ENCODE assay signal across 8 cellular contexts in genomic region chr1:147599362-147600118, GRCh38. TPM values are rescaled to one million over a fixed set of nuclear protein-coding genes. Genes with fewer than 3 reads are reported as not detected.
DNase-seq lines count a peak whose midpoint lies in the region; ATAC-seq and TF ChIP-seq lines count a peak whose summit lies in the region.

No MANE protein-coding gene starts in this region.

- peak overlapping the region; percentile 77; the same call in 1 of the 2 replicates for H2AK5ac ChIP-seq in IMR-90 (ENCODE audit: low read depth, low read length)

- peaks cover 13% of the 10 kb centered on the region for H3K4me1 ChIP-seq in Caco-2
- peaks cover 4% of the 10 kb centered on the region for H3K4me1 ChIP-seq in IMR-90 (ENCODE audit: control insufficient read depth, insufficient read depth, low read length)

- H3K27me3 ChIP-seq in Caco-2 (replicated peaks; ENCODE audit: control insufficient read depth, insufficient read depth, low read length) (no peaks in the 10 kb centered on the region), IMR-90 (ENCODE audit: control insufficient read depth, insufficient read depth, low read length) (no peaks in the 10 kb centered on the region)

- peak overlapping the region; percentile 87 for H3K14ac ChIP-seq in IMR-90 (replicated peaks; ENCODE audit: low read depth, low read length)

- H3K36me3 ChIP-seq in Caco-2 (ENCODE audit: control insufficient read depth, insufficient read depth, low read length) (no peaks in the 10 kb centered on the region), IMR-90 (ENCODE audit: control insufficient read depth, insufficient read depth, low read length) (no peaks in the 10 kb centered on the region)

- TF ChIP-seq CTCF in Caco-2 (IDR thresholded peaks at IDR 0.05; ENCODE audit: insufficient read depth in 1 of 2, low read depth in 1 of 2, low read length in 1 of 2, severe bottlenecking in 1 of 2, unreplicated experiment in 1 of 2) (no peak), IMR-90 (conservative IDR thresholded peaks at IDR 0.05; ENCODE audit: low read depth, low read length) (no peak)

- H3K9me3 ChIP-seq in Caco-2 (no peaks in the 10 kb centered on the region), IMR-90 (ENCODE audit: control insufficient read depth, insufficient read depth, low read length) (no peaks in the 10 kb centered on the region)

- peak overlapping the region; percentile 89 for H3K4ac ChIP-seq in IMR-90 (ENCODE audit: low read depth, low read length)

- H3K4me2 ChIP-seq in IMR-90 (ENCODE audit: low read depth, low read length), result peak overlapping the region; percentile 93

- no peak for TF ChIP-seq RAD21 in IMR-90 (IDR thresholded peaks at IDR 0.05; ENCODE audit: low read length)

- peak; percentile 44; the same call in 1 of the 2 replicates for TF ChIP-seq POLR2A in IMR-90 (IDR thresholded peaks at IDR 0.05; ENCODE audit: low read depth, low read length)

- H3K4me3 Mint-ChIP-seq in Caco-2 (ENCODE audit: unreplicated experiment), result peak overlapping the region; percentile 78

- H2BK20ac ChIP-seq in IMR-90 (ENCODE audit: low read depth, low read length), result no peak overlapping the region

- H2BK120ac ChIP-seq in IMR-90 (ENCODE audit: low read depth, low read length), result peak overlapping the region; percentile 77

- dilution Hi-C loops in IMR-90 (cut with HindIII; ENCODE audit: low sequenced_read_pairs, unreplicated experiment), result no loop called here

- POLR2A ChIA-PET in Caco-2 (lab: Charles Lee) (interaction anchor here (0.6 to 1.5 kb wide), 14 partner anchors 11 to 735 kb away, joined by 3 to 32 read pairs (median 4); partner anchors contain the start of gene BCL9), IMR-90 (lab: Charles Lee; ENCODE audit: unreplicated experiment) (interaction anchor here (0.7 to 1.3 kb wide), 2 partner anchors 58 to 93 kb away, joined by 5 read pairs; partner anchors contain the start of gene BCL9)

- H3K79me1 ChIP-seq in IMR-90 (ENCODE audit: low read depth in 1 of 2, low read length in 2 of 2), result peaks cover 11 to 24% of the 10 kb centered on the region in 2 experiments; a peak in 3 of 4 replicates

- peak overlapping the region; percentile 57 for H3K27ac Mint-ChIP-seq in Caco-2 (ENCODE audit: unreplicated experiment)

- peak overlapping the region; percentile 93 to 95 for H4K8ac ChIP-seq in IMR-90 (ENCODE audit: low read depth in 2 of 2, low read length in 2 of 2)

- no TSS peak for BruUV-seq in Caco-2 (replicated peaks; lab: Mats Ljungman, UMichigan)
- BruUV-seq in IMR-90 (replicated peaks; lab: Mats Ljungman, UMichigan), result no TSS peak

- 0 out of 2 replicates have a peak, but pooled peaks cover 3% of the 10 kb centered on the region for H3K9me1 ChIP-seq in IMR-90 (ENCODE audit: insufficient read depth, low read length)

- H3K4me1 Mint-ChIP-seq in Caco-2 (ENCODE audit: low read depth, unreplicated experiment), result peaks cover 15% of the 10 kb centered on the region

- no peaks in the 10 kb centered on the region for H3K27me3 Mint-ChIP-seq in Caco-2 (ENCODE audit: insufficient read depth, unreplicated experiment)

- DNase-seq in Caco-2 (peak; percentile 98), IMR-90 (peak; percentile 95), OCI-M1 (lab: John Stamatoyannopoulos, UW) (peak; percentile 95), activated T-cell treated with anti-CD3 and anti-CD28 coated beads for 4 hours (peak; percentile 96), epithelial cell of prostate (ENCODE audit: low read depth, low spot score) (peak; percentile 71), mucosa of gallbladder (ENCODE audit: low spot score) (peak; percentile 98)
- DNase-seq in stimulated activated CD8-positive, alpha-beta memory T cell treated with anti-CD3 and anti-CD28 coated beads, Interleukin-4, amount 100 ng/mL, for 1 hour (ENCODE audit: low read depth in 2 of 2, low spot score in 1 of 2), result peak; percentile 95 to 97

- peak overlapping the region; percentile 80; the same call in 1 of the 2 replicates for H4K91ac ChIP-seq in IMR-90 (ENCODE audit: insufficient read depth, low read depth, low read length)

- CTCF ChIA-PET in Caco-2 (lab: Charles Lee), result interaction anchor here (0.6 to 1.2 kb wide), 12 partner anchors 13 to 261 kb away, joined by 3 to 14 read pairs (median 4); partner anchors contain the start of genes ACP6 and BCL9
- CTCF ChIA-PET in IMR-90 (lab: Yijun Ruan, JAX), result interaction anchor here (0.6 to 1.5 kb wide), 2 partner anchors 8 to 28 kb away, joined by 3 read pairs; no protein-coding TSS in a partner anchor

- peak overlapping the region; percentile 85 for H3K9ac ChIP-seq in IMR-90 (ENCODE audit: low read depth, low read length)

- 0% methylated on average over 14 of the region's 80 CpGs; no CpG with 5 or more reads in 1 of the 2 experiments for WGBS in IMR-90 (ENCODE audit: extremely low coverage in 2 of 2, insufficient read length in 1 of 2), 2 experiments

- intact Hi-C loops in Caco-2 (cut with micrococcal nuclease; ENCODE audit: unreplicated experiment), result loop anchor here (1.0 to 5.0 kb wide), 6 partner anchors 13 to 427 kb away; partner anchors contain the start of gene PRKAB2
- intact Hi-C loops in IMR-90 (cut with micrococcal nuclease), result loop anchor here (1.0 to 2.0 kb wide), 2 partner anchors 27 to 58 kb away; partner anchors contain the start of gene BCL9

- peak overlapping the region; percentile 69 for H3K18ac ChIP-seq in IMR-90 (ENCODE audit: low read depth, low read length)

- H3K56ac ChIP-seq in IMR-90 (ENCODE audit: extremely low read depth, insufficient read depth, low read length), result peak overlapping the region; percentile 70

- H3K4me3 ChIP-seq in Caco-2 (ENCODE audit: low read depth, low read length) (peak overlapping the region; percentile 68), IMR-90 (ENCODE audit: insufficient read depth, low read depth, low read length) (peak overlapping the region; percentile 59)

- H2AFZ ChIP-seq in IMR-90 (replicated peaks; ENCODE audit: low read length, poor library complexity), result peak overlapping the region; percentile 99

- H3K27ac ChIP-seq in IMR-90 (ENCODE audit: insufficient read depth, low read length), result peak overlapping the region; percentile 81
- H3K27ac ChIP-seq in epithelial cell of prostate, result peak overlapping the region; percentile 59

- H3K9me3 Mint-ChIP-seq in Caco-2 (ENCODE audit: unreplicated experiment), result no peaks in the 10 kb centered on the region

- H2BK15ac ChIP-seq in IMR-90 (ENCODE audit: low read depth, low read length), result peak overlapping the region; percentile 72; the same call in 1 of the 3 replicates

- in situ Hi-C loops in IMR-90 (cut with MboI; ENCODE audit: low sequenced_read_pairs), result no loop called here

- peak overlapping the region; percentile 76 for H2BK5ac ChIP-seq in IMR-90 (ENCODE audit: low read depth, low read length, poor library complexity, severe bottlenecking)

- ATAC-seq in GM21529 (IDR thresholded peaks at IDR 0.05; ENCODE audit: unreplicated experiment) (peak; percentile 79), IMR-90 (ENCODE audit: low read depth) (peak; percentile 90)

- peak overlapping the region; percentile 77 for H4K5ac ChIP-seq in IMR-90 (ENCODE audit: low read depth, low read length)

- no peaks in the 10 kb centered on the region; the same call in 1 of the 2 replicates for H4K20me1 ChIP-seq in IMR-90 (ENCODE audit: insufficient read depth, low read length)

- H3K36me3 Mint-ChIP-seq in Caco-2 (ENCODE audit: insufficient read depth, unreplicated experiment), result peaks cover 8% of the 10 kb centered on the region

- peak overlapping the region; percentile 32 for H3K23ac ChIP-seq in IMR-90 (ENCODE audit: low read depth, low read length)

- H2AK9ac ChIP-seq in IMR-90 (replicated peaks; ENCODE audit: low read depth, low read length, poor library complexity), result peak overlapping the region; percentile 1

TF ChIP-seq in IMR-90, 13 proteins besides CTCF, POLR2A, EP300 and RAD21:
- TF ChIP-seq MAZ (IDR thresholded peaks at IDR 0.05; ENCODE audit: borderline replicate concordance, low read depth, low read length) (peak; percentile 89; the same call in 1 of the 2 replicates), MAFK (IDR thresholded peaks at IDR 0.05; ENCODE audit: low read depth, low read length) (no peak), BHLHE40 (IDR thresholded peaks at IDR 0.05; ENCODE audit: low read depth, low read length) (peak; percentile 85)

RNA-seq across cellular contexts. Expression of gene BCL9, which starts 58.2 kb away (rescaled TPM):
- 18.0 and 18.4 TPM in 2 replicates for total RNA-seq in Caco-2 (2022)
- 3.6 and 5.0 TPM in 2 replicates for total RNA-seq in IMR-90 (2012; rRNA removed)
- polyA plus RNA-seq in IMR-90 (2012; rRNA removed), result 10.5 and 12.4 TPM in 2 replicates
- polyA plus RNA-seq in IMR-90 (2012; cell fraction: cytosol; rRNA removed), result 4.2 and 9.7 TPM in 2 replicates
- polyA plus RNA-seq in IMR-90 (2012; cell fraction: nucleus; rRNA removed; ENCODE audit: low replicate concordance), result 9.2 and 12.4 TPM in 2 replicates
- 23.6 TPM for total RNA-seq in mucosa of gallbladder

Comparison
In these comparisons a context has a peak if more than half of its experiments do, and no peak if none do; other contexts are left out.
1. Peak in every context shown above with its lines: DNase-seq, ATAC-seq, H3K4me3 ChIP-seq and H3K27ac ChIP-seq.